18 cellular contexts compared by ENCODE assay signal in the genomic region with DNA sequence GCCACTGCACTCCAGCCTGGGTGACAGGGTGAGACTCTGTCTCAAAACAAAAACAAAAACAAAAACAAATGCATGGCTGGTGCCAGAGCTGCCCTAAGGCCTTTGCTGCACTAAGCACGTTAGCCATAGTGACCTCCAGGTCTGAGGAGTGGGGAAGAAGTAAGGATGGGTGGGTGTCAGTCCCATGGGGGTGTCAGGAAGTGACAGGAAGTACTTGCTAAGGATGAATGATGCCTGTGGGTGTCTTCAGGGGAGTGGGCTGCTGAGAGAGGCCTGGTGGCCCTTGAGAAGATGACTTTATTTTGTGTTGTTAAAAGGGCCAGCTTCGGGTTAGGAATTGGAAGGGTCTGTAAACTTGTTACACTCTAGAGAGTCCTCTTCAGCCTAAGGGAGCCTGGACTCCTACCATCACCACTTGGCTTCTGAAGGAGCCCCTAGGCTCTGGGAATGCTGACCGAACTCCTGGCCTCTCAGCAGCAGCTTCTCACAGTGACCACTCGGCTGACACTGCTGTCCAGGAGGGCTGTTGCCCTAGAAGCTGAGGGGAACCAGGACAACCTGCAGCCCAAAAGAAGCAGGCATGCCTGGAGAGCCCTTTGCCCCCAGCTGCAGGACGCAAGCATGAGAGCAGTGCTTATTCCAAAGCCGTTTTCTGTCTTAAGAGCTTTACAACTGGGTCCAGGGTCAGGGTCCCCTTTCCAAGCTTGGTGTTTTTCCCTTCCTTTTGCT.
"Had no signal": no experiment of that assay in that cellular context is flagged by ENCODE, and none has a peak within 500 bp of the region (broad histone marks: within the 10 kb centered on the region; RNA-seq: fewer than 3 reads in every experiment).

No MANE protein-coding gene starts in this region.

- H3K27ac ChIP-seq: gastrocnemius medialis, heart left ventricle, stomach, thyroid gland, vagina had no signal

- H3K9me3 ChIP-seq: gastrocnemius medialis, heart left ventricle, stomach, thyroid gland, vagina had no signal

- H3K4me1 ChIP-seq: gastrocnemius medialis, stomach, thyroid gland had no signal

- H3K4me3 ChIP-seq: gastrocnemius medialis, heart left ventricle, lung, stomach, thyroid gland, vagina had no signal

- H3K36me3 ChIP-seq: gastrocnemius medialis, heart left ventricle, stomach, thyroid gland, vagina had no signal

- ATAC-seq: activated CD4-positive, CD25-positive, alpha-beta regulatory T cell treated with anti-CD3 and anti-CD28 coated beads, Interleukin-2, amount 50 U/mL, for 24 hours; activated CD8-positive, alpha-beta T cell treated with anti-CD3 and anti-CD28 coated beads, Interleukin-2, amount 10 ng/mL, durations not matched to agents 7 days and 5 days; activated naive CD8-positive, alpha-beta T cell treated with anti-CD3 and anti-CD28 coated beads, Interleukin-2, amount 50 U/mL, for 24 hours; gastrocnemius medialis; heart left ventricle had no signal

- H3K27me3 ChIP-seq: gastrocnemius medialis, heart left ventricle, stomach, thyroid gland, vagina had no signal

- DNase-seq: activated CD4-positive, alpha-beta T cell treated with anti-CD3 and anti-CD28 coated beads, Interleukin-2, amount 10 ng/mL, durations not matched to agents 7 days and 5 days; activated CD8-positive, alpha-beta T cell treated with anti-CD3 and anti-CD28 coated beads, Interleukin-2, amount 10 ng/mL, durations not matched to agents 7 days and 5 days; activated naive CD4-positive, alpha-beta T cell treated with anti-CD3 and anti-CD28 coated beads for 36 hours; activated naive CD8-positive, alpha-beta T cell treated with anti-CD3 and anti-CD28 coated beads, Interleukin-2, amount 50 U/mL, for 24 hours; activated T-cell treated with anti-CD3 and anti-CD28 coated beads, Interleukin-2, amount 50 U/mL, for 24 hours; anterior cingulate cortex; effector CD4-positive, alpha-beta T cell; gastrocnemius medialis; heart left ventricle; midbrain; retina; stomach; T-helper 1 cell; T-helper 9 cell; thyroid gland had no signal
